9 cellular contexts compared by ENCODE assay signal in the genomic region with DNA sequence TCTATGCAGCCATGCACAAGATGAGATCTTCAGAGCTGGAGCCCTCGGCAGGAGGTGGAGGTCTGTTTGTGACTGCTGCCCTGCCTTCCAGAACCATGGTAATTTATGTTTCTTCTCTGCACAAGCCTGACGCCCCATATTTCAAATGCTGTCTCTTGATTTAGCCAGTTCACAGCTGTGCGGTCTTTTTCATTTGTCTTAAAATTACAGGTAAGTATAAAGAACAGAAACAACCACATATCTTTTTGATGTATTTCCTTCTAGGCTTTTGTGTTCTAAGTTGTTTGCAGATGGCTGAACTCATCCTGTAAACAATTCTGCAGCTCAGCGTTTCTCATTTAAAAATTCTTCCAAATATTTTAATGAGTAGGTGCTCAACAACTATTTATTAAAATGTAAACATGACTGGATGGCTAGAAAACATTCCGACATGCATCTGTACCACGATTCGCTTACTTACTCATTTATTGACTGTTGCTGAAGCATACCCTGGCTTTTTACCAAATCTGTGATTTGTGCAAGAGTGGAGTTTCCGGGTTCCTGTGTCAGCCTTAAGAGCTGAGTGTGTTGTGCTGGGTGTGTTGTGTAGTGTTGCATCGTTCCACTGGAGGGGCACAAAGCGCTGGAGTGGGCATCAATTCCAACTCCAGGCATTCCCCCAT. TPM values are rescaled to one million over a fixed set of nuclear protein-coding genes. Genes with fewer than 3 reads are reported as not detected.
A peak's percentile ranks its signal among the peaks of the same experiment; 100 is the strongest.
DNase-seq lines count a peak whose midpoint lies in the region; ATAC-seq, FAIRE-seq and TF ChIP-seq lines count a peak whose summit lies in the region.
"Had no signal": no experiment of that assay in that cellular context is flagged by ENCODE, and none has a peak within 500 bp of the region (broad histone marks: within the 10 kb centered on the region; RNA-seq: fewer than 3 reads in every experiment).

No MANE protein-coding gene starts in this region.

- no peak overlapping the region for H3K27ac ChIP-seq in K562 (ENCODE audit: extremely low read depth, low read depth, low read length)
- H3K27ac ChIP-seq in neutrophil = peak overlapping the region; percentile 42

- ATAC-seq in K562 (no peak), HG02571 (IDR thresholded peaks at IDR 0.05; ENCODE audit: unreplicated experiment) (no peak)

- intact Hi-C loops in K562 (cut with micrococcal nuclease) = no loop called here
- intact Hi-C loops in posterior cingulate gyrus (cut with DNase I) = no loop called here

- TF ChIP-seq RAD21 in K562 (CRISPR knock-in tag; conservative IDR thresholded peaks at IDR 0.05 in 1 of 2, IDR thresholded peaks at IDR 0.05 in 1 of 2) = no peak

- TF ChIP-seq CTCF in GM06990 (IDR thresholded peaks at IDR 0.05; ENCODE audit: insufficient read depth, low read length, poor library complexity, severe bottlenecking) (no peak), K562 (IDR thresholded peaks at IDR 0.05 in 2 of 3, conservative IDR thresholded peaks at IDR 0.05 in 1 of 3; ENCODE audit: insufficient read depth in 2 of 3, low read depth in 1 of 3, low read length in 3 of 3) (no peak), neutrophil (IDR thresholded peaks at IDR 0.05) (no peak)

- H4K20me1 ChIP-seq in K562 (replicated peaks; ENCODE audit: control insufficient read depth, insufficient read depth, low read length) = peaks cover 8% of the 10 kb centered on the region; the same call in 1 of the 2 replicates

- H2AFZ ChIP-seq in K562 (ENCODE audit: low read depth, low read length) = no peak overlapping the region

- DNase-seq in GM06990 (ENCODE audit: extremely low read depth, insufficient read length) (peak; percentile 58), MG63 (peak; percentile 16), K562 (ENCODE audit: extremely low read depth in 1 of 4, low spot score in 3 of 4) (no peak), NCI-H510A treated with DMSO at 0.1 percent for 48 hours (lab: John Stamatoyannopoulos, UW) (no peak), NCI-H345 (lab: John Stamatoyannopoulos, UW) (no peak), posterior cingulate gyrus (no peak)

- POLR2A ChIA-PET in K562 (lab: Yijun Ruan, JAX) = interaction anchor here (1.3 to 2.2 kb wide), 3 partner anchors 11 to 23 kb away, joined by 4 to 8 read pairs (median 6); no protein-coding TSS in a partner anchor

- WGBS in K562 (ENCODE audit: insufficient coverage, low coverage, missing lambda C conversion rate) = 76% methylated on average over 9 of the region's 10 CpGs

- in situ Hi-C loops in K562 (cut with MboI) = no loop called here

- no peak overlapping the region for H3K4me2 ChIP-seq in K562 (ENCODE audit: insufficient read depth, low read length)

- CTCF ChIA-PET in K562 (lab: Yijun Ruan, JAX; ENCODE audit: low intra/inter-chr PET ratio) = no interaction called here

- H3K36me3 ChIP-seq in GM06990 (ENCODE audit: control insufficient read depth, insufficient read depth, low read length) (peaks cover 2% of the 10 kb centered on the region), MG63 (no peaks in the 10 kb centered on the region), K562 (ENCODE audit: control insufficient read depth, insufficient read depth, low read length) (peaks cover 30% of the 10 kb centered on the region; the same call in 1 of the 3 replicates), neutrophil (no peaks in the 10 kb centered on the region)

- H3K27me3 ChIP-seq in GM06990 (replicated peaks; ENCODE audit: control insufficient read depth, insufficient read depth, low read length) (no peaks in the 10 kb centered on the region), MG63 (no peaks in the 10 kb centered on the region), K562 (ENCODE audit: control insufficient read depth in 2 of 2, insufficient read depth in 2 of 2, low read length in 2 of 2) (no peaks in the 10 kb centered on the region), neutrophil (no peaks in the 10 kb centered on the region)

- no peak overlapping the region for H3K9ac ChIP-seq in K562 (ENCODE audit: insufficient read depth in 1 of 2, low read depth in 2 of 2, low read length in 2 of 2)

- H3K4me1 ChIP-seq in K562 (replicated peaks in 1 of 2; ENCODE audit: control insufficient read depth in 2 of 2, insufficient read depth in 2 of 2, low read length in 2 of 2) (peaks cover 8% of the 10 kb centered on the region in 2 experiments; a peak in 4 of 5 replicates), neutrophil (ENCODE audit: control insufficient read depth in 1 of 2, insufficient read depth in 1 of 2, low read depth in 1 of 2, low read length in 1 of 2) (peaks cover 65 to 77% of the 10 kb centered on the region in 2 experiments)

- H3K4me3 ChIP-seq in GM06990 (replicated peaks; ENCODE audit: low read depth, low read length) = no peak overlapping the region
- H3K4me3 ChIP-seq in MG63 = no peak overlapping the region
- H3K4me3 ChIP-seq in K562 = no peak overlapping the region
- H3K4me3 ChIP-seq in neutrophil (ENCODE audit: low read depth in 1 of 2, low read length in 1 of 2) = no peak overlapping the region

- no peaks in the 10 kb centered on the region for H3K9me3 ChIP-seq in MG63
- H3K9me3 ChIP-seq in K562 (replicated peaks; ENCODE audit: control insufficient read depth, insufficient read depth, low read depth, low read length) = no peaks in the 10 kb centered on the region
- H3K9me3 ChIP-seq in neutrophil = no peaks in the 10 kb centered on the region

- no peak for TF ChIP-seq EP300 in K562 (IDR thresholded peaks at IDR 0.05; ENCODE audit: low read length)

- FAIRE-seq in K562 (lab: Jason Lieb, UNC) = no peak
- FAIRE-seq: keratinocyte had no signal

- BruUV-seq in K562 (replicated peaks; lab: Mats Ljungman, UMichigan) = no TSS peak

- peaks cover 96% of the 10 kb centered on the region for H3K79me2 ChIP-seq in K562 (ENCODE audit: control insufficient read depth, insufficient read depth, low read length)

- H3K9me1 ChIP-seq in K562 (ENCODE audit: control insufficient read depth, insufficient read depth, low read length) = no peaks in the 10 kb centered on the region

- no peak for TF ChIP-seq POLR2A in K562 (conservative IDR thresholded peaks at IDR 0.05)

TF ChIP-seq in K562, 482 proteins besides CTCF, POLR2A, EP300 and RAD21:
- TF ChIP-seq MEIS2 (IDR thresholded peaks at IDR 0.05; ENCODE audit: partially characterized antibody) (peak; percentile 47), CBX8 (IDR thresholded peaks at IDR 0.05; ENCODE audit: borderline replicate concordance, extremely low read depth, low read depth, low read length, poor library complexity, severe bottlenecking) (no peak)
- TF ChIP-seq, protein P1, sequence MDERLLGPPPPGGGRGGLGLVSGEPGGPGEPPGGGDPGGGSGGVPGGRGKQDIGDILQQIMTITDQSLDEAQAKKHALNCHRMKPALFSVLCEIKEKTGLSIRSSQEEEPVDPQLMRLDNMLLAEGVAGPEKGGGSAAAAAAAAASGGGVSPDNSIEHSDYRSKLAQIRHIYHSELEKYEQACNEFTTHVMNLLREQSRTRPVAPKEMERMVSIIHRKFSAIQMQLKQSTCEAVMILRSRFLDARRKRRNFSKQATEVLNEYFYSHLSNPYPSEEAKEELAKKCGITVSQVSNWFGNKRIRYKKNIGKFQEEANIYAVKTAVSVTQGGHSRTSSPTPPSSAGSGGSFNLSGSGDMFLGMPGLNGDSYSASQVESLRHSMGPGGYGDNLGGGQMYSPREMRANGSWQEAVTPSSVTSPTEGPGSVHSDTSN (CRISPR knock-in tag; IDR thresholded peaks at IDR 0.05; ENCODE audit: low read depth) = no peak
- TF ChIP-seq, protein P1 (tag; conservative IDR thresholded peaks at IDR 0.05; ENCODE audit: low read depth) = peak; percentile 85
TF ChIP-seq in K562: peak in this region for 2.

RNA-seq across cellular contexts. Expression of a gene that starts 58.9 kb away (rescaled TPM):
- total RNA-seq in MG63 (2014; rRNA removed; shearing (Covaris generic); ENCODE audit: low replicate concordance) = 17.4 and 17.8 TPM in 2 replicates
- total RNA-seq in K562 (2011; cell fraction: chromatin; rRNA removed; ENCODE audit: low replicate concordance) = 31.6 and 61.2 TPM in 2 replicates
- total RNA-seq in K562 (2011; cell fraction: nucleolus; rRNA removed) = 22.7 and 26.6 TPM in 2 replicates
- 30.2 and 39.5 TPM in 2 replicates for total RNA-seq in K562 (2011; cell fraction: nucleoplasm; rRNA removed)
- total RNA-seq in K562 (2014; rRNA removed) = 61.5 and 75.1 TPM in 2 replicates
- total RNA-seq in K562 (2014; rRNA removed; fragmentation: Illumina TruSeq; extraction: Trizol) = 73.5 and 95.8 TPM in 2 replicates
- total RNA-seq in K562 (2015; rRNA removed; fragmentation: Illumina TruSeq; extraction: Trizol) = 110 and 117 TPM in 2 replicates
- total RNA-seq in K562 (2021) = 56.4 and 71.9 TPM in 2 replicates
- 29.8 and 35.6 TPM in 2 replicates for polyA plus RNA-seq in K562 (2011; rRNA removed)
- 14.8 and 25.0 TPM in 2 replicates for polyA plus RNA-seq in K562 (2011; cell fraction: cytosol; rRNA removed)
- 17.2 and 23.1 TPM in 2 replicates for polyA plus RNA-seq in K562 (2011; cell fraction: nucleus; rRNA removed)
- polyA plus RNA-seq in K562 (2012) = 39.4 and 42.5 TPM in 2 replicates
- polyA plus RNA-seq in K562 (2014; fragmentation: Illumina TruSeq; extraction: Trizol) = 65.2 and 69.1 TPM in 2 replicates
- polyA plus RNA-seq in K562 (2014; fragmentation: Nextera tagmentation; extraction: Ambion mirVana) = 10 to 100 TPM; 64.8 to 87.2 TPM
- 47.1 and 49.5 TPM in 2 replicates for polyA plus RNA-seq in K562 (2014; rRNA removed)
- 62.2 and 65.1 TPM in 2 replicates for polyA minus RNA-seq in K562 (2011; rRNA and poly(A)+ RNA removed)
- polyA minus RNA-seq in K562 (2011; cell fraction: cytosol; rRNA and poly(A)+ RNA removed) = 37.1 and 39.1 TPM in 2 replicates
- 21.7 and 45.1 TPM in 2 replicates for polyA minus RNA-seq in K562 (2011; cell fraction: nucleus; rRNA and poly(A)+ RNA removed)

Comparison
In these comparisons a context has a peak if more than half of its experiments do, and no peak if none do; other contexts are left out.
1. DNase-seq: peak in GM06990 (single experiment) and MG63 (single experiment); none in K562 (0 of 4), NCI-H510A treated with DMSO at 0.1 percent for 48 hours (single experiment), NCI-H345 (single experiment) and posterior cingulate gyrus (0 of 10).